Comparison of ENCODE assay signal across 1 cellular context in genomic region chr3:123143669-123144411, GRCh38.
TF ChIP-seq lines count a peak whose summit lies in the region.

No MANE protein-coding gene starts in this region.

TF ChIP-seq in HEK293, 187 proteins besides CTCF, POLR2A, EP300 and RAD21 (continued from another document):
- no peak for TF ChIP-seq ZNF518A (tag by site-specific recombination; conservative IDR thresholded peaks at IDR 0.05; ENCODE audit: low read depth)
- TF ChIP-seq ZBTB48 (tag by site-specific recombination; IDR thresholded peaks at IDR 0.05), result no peak
- TF ChIP-seq ZNF768 (tag by site-specific recombination; IDR thresholded peaks at IDR 0.05), result no peak
- no peak for TF ChIP-seq ZNF138 (tag by site-specific recombination; IDR thresholded peaks at IDR 0.05; ENCODE audit: borderline replicate concordance)
- TF ChIP-seq ZSCAN4 (tag by site-specific recombination; IDR thresholded peaks at IDR 0.05), result no peak
- TF ChIP-seq ZNF174 (tag by site-specific recombination; IDR thresholded peaks at IDR 0.05), result no peak
- no peak for TF ChIP-seq ZNF23 (tag by site-specific recombination; IDR thresholded peaks at IDR 0.05; ENCODE audit: borderline replicate concordance)
- TF ChIP-seq ZNF555 (tag by site-specific recombination; conservative IDR thresholded peaks at IDR 0.05), result no peak
- no peak for TF ChIP-seq ZBTB7A (tag by site-specific recombination; IDR thresholded peaks at IDR 0.05; ENCODE audit: low read depth)
- TF ChIP-seq ZNF266 (tag by site-specific recombination; IDR thresholded peaks at IDR 0.05; ENCODE audit: low read depth), result no peak
- peak; percentile 42; the same call in 1 of the 2 replicates for TF ChIP-seq PRDM6 (tag by site-specific recombination; IDR thresholded peaks at IDR 0.05)
- no peak for TF ChIP-seq ZSCAN18 (tag by site-specific recombination; IDR thresholded peaks at IDR 0.05)
- no peak for TF ChIP-seq ZNF18 (tag by site-specific recombination; IDR thresholded peaks at IDR 0.05)
- no peak for TF ChIP-seq AEBP2 (tag by site-specific recombination; IDR thresholded peaks at IDR 0.05; ENCODE audit: borderline replicate concordance)
